22 cellular contexts compared by ENCODE assay signal in the genomic region with DNA sequence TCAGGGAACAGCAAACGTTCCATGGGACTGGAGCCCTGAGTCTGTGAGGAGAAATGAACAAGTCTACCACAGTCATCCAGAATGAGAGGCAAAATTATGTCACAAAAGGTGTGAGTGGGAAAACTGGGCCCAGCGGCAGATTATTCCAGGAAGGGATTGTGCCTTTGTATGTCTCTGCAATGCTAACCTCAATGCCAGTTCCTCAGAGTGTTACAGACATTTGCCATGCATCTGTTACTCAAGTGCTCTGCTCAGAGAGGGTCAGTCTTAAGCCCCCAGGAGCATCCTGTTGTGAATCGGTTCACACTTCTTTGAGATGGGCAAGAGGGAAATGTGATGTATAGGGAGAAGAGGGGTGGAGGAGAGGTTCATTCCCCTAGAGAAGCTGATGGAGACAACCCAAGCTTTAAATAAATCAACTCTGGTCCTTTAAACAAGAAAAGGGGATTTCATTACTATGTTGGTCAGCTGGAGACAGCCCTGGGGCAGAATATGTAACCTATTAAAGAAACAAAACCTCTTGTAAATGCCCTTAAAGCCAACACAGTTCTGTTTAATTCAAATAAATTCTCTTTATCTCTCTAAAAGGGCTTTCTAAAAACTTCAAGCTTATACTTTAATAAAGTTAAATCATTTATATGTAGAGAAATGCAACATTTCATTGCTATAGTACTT.
DNase-seq lines count a peak whose midpoint lies in the region; ATAC-seq, FAIRE-seq and TF ChIP-seq lines count a peak whose summit lies in the region.
"Had no signal": no experiment of that assay in that cellular context is flagged by ENCODE, and none has a peak within 500 bp of the region (broad histone marks: within the 10 kb centered on the region; RNA-seq: fewer than 3 reads in every experiment).

No MANE protein-coding gene starts in this region.

- no peaks in the 10 kb centered on the region; the same call in 1 of the 2 replicates for H3K36me3 ChIP-seq in GM23338 (ENCODE audit: insufficient read depth)
- H3K36me3 ChIP-seq in brain microvascular endothelial cell (replicated peaks) = no peaks in the 10 kb centered on the region
- H3K36me3 ChIP-seq: colonic mucosa, sigmoid colon, thoracic aorta had no signal

- H3K27me3 ChIP-seq in GM23338 (ENCODE audit: insufficient read depth) = no peaks in the 10 kb centered on the region
- no peaks in the 10 kb centered on the region for H3K27me3 ChIP-seq in brain microvascular endothelial cell (replicated peaks)
- H3K27me3 ChIP-seq: colonic mucosa, sigmoid colon had no signal

- H3K27ac ChIP-seq in A549 (peak overlapping the region; percentile 72 to 89), GM23338 (ENCODE audit: low read depth) (no peak overlapping the region), brain microvascular endothelial cell (peak overlapping the region; percentile 95)
- H3K27ac ChIP-seq: colonic mucosa, foreskin keratinocyte, sigmoid colon, thoracic aorta had no signal

- H3K9me3 ChIP-seq in A549 = no peaks in the 10 kb centered on the region
- H3K9me3 ChIP-seq: colonic mucosa, sigmoid colon, thoracic aorta had no signal

- no peaks in the 10 kb centered on the region for H4K20me1 ChIP-seq in GM23338 (replicated peaks; ENCODE audit: insufficient read depth)

- peaks cover 26% of the 10 kb centered on the region for H3K4me1 ChIP-seq in A549
- peaks cover 47% of the 10 kb centered on the region for H3K4me1 ChIP-seq in GM23338 (ENCODE audit: insufficient read depth)
- H3K4me1 ChIP-seq: colonic mucosa had no signal

- H3F3A ChIP-seq in GM23338 (replicated peaks; ENCODE audit: low read depth) = no peaks in the 10 kb centered on the region

- peaks cover 20% of the 10 kb centered on the region for H3K9me3 Mint-ChIP-seq in GM23338
- no peaks in the 10 kb centered on the region for H3K9me3 Mint-ChIP-seq in activated CD8-positive, alpha-beta memory T cell treated with anti-CD3 and anti-CD28 coated beads, Interleukin-2, amount 10 ng/mL, durations not matched to agents 7 days and 5 days (ENCODE audit: low read depth)
- H3K9me3 Mint-ChIP-seq: activated naive CD4-positive, alpha-beta T cell treated with anti-CD3 and anti-CD28 coated beads, Interleukin-2, amount 10 ng/mL, durations not matched to agents 7 days and 5 days; stimulated activated memory B cell treated with anti-CD40 and anti-IgM and Interleukin-4, amounts not matched to agents 10 μg/mL and 1 μg/mL and 100 μg/mL, for 72 hours had no signal

- H3K4me2 ChIP-seq in A549 = peak overlapping the region; percentile 63
- H3K4me2 ChIP-seq in GM23338 = peak overlapping the region; percentile 77; the same call in 1 of the 2 replicates

- H3K27me3 Mint-ChIP-seq in GM23338 (ENCODE audit: insufficient read depth, low read depth, poor library complexity) = peaks cover 12% of the 10 kb centered on the region
- peaks cover 11% of the 10 kb centered on the region for H3K27me3 Mint-ChIP-seq in activated CD8-positive, alpha-beta memory T cell treated with anti-CD3 and anti-CD28 coated beads, Interleukin-2, amount 10 ng/mL, durations not matched to agents 7 days and 5 days

- DNase-seq in A549 (ENCODE audit: low read depth in 1 of 2, low spot score in 1 of 2) = peak in 1 of 2 experiments; percentile 53
- DNase-seq in GM23338 (ENCODE audit: low spot score) = no peak
- no peak for DNase-seq in brain microvascular endothelial cell
- peak; percentile 45 for DNase-seq in glomerular visceral epithelial cell (ENCODE audit: extremely low spot score)
- no peak for DNase-seq in activated CD8-positive, alpha-beta memory T cell treated with anti-CD3 and anti-CD28 coated beads, Interleukin-2, amount 10 ng/mL, durations not matched to agents 7 days and 5 days
- DNase-seq in stimulated activated CD4-positive, alpha-beta T cell treated with anti-CD3 and anti-CD28 coated beads, Interleukin-4, amount 100 ng/mL, for 1 hour = no peak
- no peak for DNase-seq in G401 (ENCODE audit: low spot score)
- DNase-seq in HTR-8/SVneo (ENCODE audit: insufficient read length, low spot score) = no peak
- DNase-seq: activated CD4-positive, alpha-beta T cell treated with anti-CD3 and anti-CD28 coated beads for 1 hour; activated CD8-positive, alpha-beta memory T cell treated with anti-CD3 and anti-CD28 coated beads for 24 hours; activated naive CD4-positive, alpha-beta T cell treated with anti-CD3 and anti-CD28 coated beads, Interleukin-2, amount 10 ng/mL, durations not matched to agents 7 days and 5 days; activated T-cell treated with anti-CD3 and anti-CD28 coated beads, Interleukin-2, amount 50 U/mL, for 48 hours; colonic mucosa; NCI-H1105 treated with DMSO at 0.1 percent for 48 hours; NK-92 treated with Interleukin-12 subunit alpha and Interleukin-12 subunit beta, amount 100 ng/mL, for 24 hours; sigmoid colon had no signal

- peaks cover 47% of the 10 kb centered on the region for H3K36me3 Mint-ChIP-seq in GM23338 (ENCODE audit: low read depth)
- no peaks in the 10 kb centered on the region for H3K36me3 Mint-ChIP-seq in activated CD8-positive, alpha-beta memory T cell treated with anti-CD3 and anti-CD28 coated beads, Interleukin-2, amount 10 ng/mL, durations not matched to agents 7 days and 5 days
- H3K36me3 Mint-ChIP-seq: activated naive CD4-positive, alpha-beta T cell treated with anti-CD3 and anti-CD28 coated beads, Interleukin-2, amount 10 ng/mL, durations not matched to agents 7 days and 5 days; CD14-positive monocyte; natural killer cell treated with Interleukin-12 subunit alpha and Interleukin-12 subunit beta and Interleukin-15 and Interleukin-18, amount 100 ng/mL, for 72 hours; stimulated activated memory B cell treated with anti-CD40 and anti-IgM and Interleukin-4, amounts not matched to agents 10 μg/mL and 1 μg/mL and 100 μg/mL, for 72 hours had no signal

- peaks cover 39% of the 10 kb centered on the region for H3K4me1 Mint-ChIP-seq in GM23338
- no peaks in the 10 kb centered on the region for H3K4me1 Mint-ChIP-seq in activated CD8-positive, alpha-beta memory T cell treated with anti-CD3 and anti-CD28 coated beads, Interleukin-2, amount 10 ng/mL, durations not matched to agents 7 days and 5 days
- H3K4me1 Mint-ChIP-seq: activated naive CD4-positive, alpha-beta T cell treated with anti-CD3 and anti-CD28 coated beads, Interleukin-2, amount 10 ng/mL, durations not matched to agents 7 days and 5 days; CD14-positive monocyte; stimulated activated memory B cell treated with anti-CD40 and anti-IgM and Interleukin-4, amounts not matched to agents 10 μg/mL and 1 μg/mL and 100 μg/mL, for 72 hours had no signal

- 74% methylated on average over 3 of the region's 3 CpGs for WGBS in A549 (ENCODE audit: missing lambda C conversion rate)

- ATAC-seq in A549 = peak; percentile 53 to 71; a peak in 4 of 6 replicates
- ATAC-seq in GM23338 = no peak
- no peak for ATAC-seq in activated CD8-positive, alpha-beta memory T cell treated with anti-CD3 and anti-CD28 coated beads, Interleukin-2, amount 10 ng/mL, durations not matched to agents 7 days and 5 days
- ATAC-seq: HepG2; natural killer cell treated with Interleukin-12 subunit alpha and Interleukin-12 subunit beta and Interleukin-15 and Interleukin-18, amount 100 ng/mL, for 72 hours; stimulated activated memory B cell treated with anti-CD40 and anti-IgM and Interleukin-4, amounts not matched to agents 10 μg/mL and 1 μg/mL and 100 μg/mL, for 72 hours had no signal

- no peak overlapping the region for H3K27ac Mint-ChIP-seq in GM23338
- H3K27ac Mint-ChIP-seq in activated CD8-positive, alpha-beta memory T cell treated with anti-CD3 and anti-CD28 coated beads, Interleukin-2, amount 10 ng/mL, durations not matched to agents 7 days and 5 days = no peak overlapping the region
- H3K27ac Mint-ChIP-seq: activated naive CD4-positive, alpha-beta T cell treated with anti-CD3 and anti-CD28 coated beads, Interleukin-2, amount 10 ng/mL, durations not matched to agents 7 days and 5 days; CD14-positive monocyte; natural killer cell treated with Interleukin-12 subunit alpha and Interleukin-12 subunit beta and Interleukin-15 and Interleukin-18, amount 100 ng/mL, for 72 hours; stimulated activated memory B cell treated with anti-CD40 and anti-IgM and Interleukin-4, amounts not matched to agents 10 μg/mL and 1 μg/mL and 100 μg/mL, for 72 hours had no signal

- TF ChIP-seq POLR2A in A549 (IDR thresholded peaks at IDR 0.05; ENCODE audit: low read length) = no peak

- no peak for FAIRE-seq in A549 (lab: Jason Lieb, UNC)
- FAIRE-seq in HTR-8/SVneo (lab: Jason Lieb, UNC) = no peak
- FAIRE-seq: HepG2 had no signal

- TF ChIP-seq RAD21 in A549 (conservative IDR thresholded peaks at IDR 0.05 in 1 of 2, IDR thresholded peaks at IDR 0.05 in 1 of 2) = no peak

- CTCF ChIA-PET in A549 (lab: Yijun Ruan, JAX) = no interaction called here
- CTCF ChIA-PET in activated CD8-positive, alpha-beta memory T cell treated with anti-CD3 and anti-CD28 coated beads, Interleukin-2, amount 10 ng/mL, durations not matched to agents 7 days and 5 days (lab: Charles Lee) = no interaction called here

- POLR2A ChIA-PET in A549 (lab: Yijun Ruan, JAX) = interaction anchor here (1.6 kb wide), 1 partner anchor 75 kb away, joined by 4 read pairs; no protein-coding TSS in a partner anchor

- TF ChIP-seq EP300 in A549 (IDR thresholded peaks at IDR 0.05) = no peak

- peaks cover 12% of the 10 kb centered on the region for H3K79me2 ChIP-seq in GM23338 (replicated peaks; ENCODE audit: insufficient read depth)

- peaks cover 3% of the 10 kb centered on the region; the same call in 1 of the 2 replicates for H3K9me2 ChIP-seq in GM23338 (ENCODE audit: insufficient read depth)

- H2AFZ ChIP-seq in GM23338 = no peak overlapping the region

- in situ Hi-C loops in brain microvascular endothelial cell (cut with HindIII; ENCODE audit: low pct_ligation_motif_present, low sequenced_read_pairs) (no loop called here), G401 (cut with HindIII; ENCODE audit: low sequenced_read_pairs) (no loop called here)

- no peak overlapping the region for H3K4me3 Mint-ChIP-seq in GM23338
- H3K4me3 Mint-ChIP-seq in activated CD8-positive, alpha-beta memory T cell treated with anti-CD3 and anti-CD28 coated beads, Interleukin-2, amount 10 ng/mL, durations not matched to agents 7 days and 5 days = no peak overlapping the region
- H3K4me3 Mint-ChIP-seq: activated naive CD4-positive, alpha-beta T cell treated with anti-CD3 and anti-CD28 coated beads, Interleukin-2, amount 10 ng/mL, durations not matched to agents 7 days and 5 days; CD14-positive monocyte; natural killer cell treated with Interleukin-12 subunit alpha and Interleukin-12 subunit beta and Interleukin-15 and Interleukin-18, amount 100 ng/mL, for 72 hours; stimulated activated memory B cell treated with anti-CD40 and anti-IgM and Interleukin-4, amounts not matched to agents 10 μg/mL and 1 μg/mL and 100 μg/mL, for 72 hours had no signal

- TF ChIP-seq CTCF in A549 (IDR thresholded peaks at IDR 0.05) (no peak), GM23338 (conservative IDR thresholded peaks at IDR 0.05; ENCODE audit: low read depth in 2 of 2) (no peak), brain microvascular endothelial cell (IDR thresholded peaks at IDR 0.05; ENCODE audit: low read depth, low read length, missing control alignments) (no peak)

- H3K4me3 ChIP-seq in A549 (no peak overlapping the region), GM23338 (no peak overlapping the region), brain microvascular endothelial cell (ENCODE audit: low read depth, low read length) (no peak overlapping the region)
- H3K4me3 ChIP-seq: colonic mucosa, sigmoid colon, thoracic aorta had no signal

TF ChIP-seq in A549, 52 proteins besides CTCF, POLR2A, EP300 and RAD21 (continues in another document):
- TF ChIP-seq SREBF2 (IDR thresholded peaks at IDR 0.05) = no peak

Comparison
In these comparisons a context has a peak if more than half of its experiments do, and no peak if none do; other contexts are left out.
1. ATAC-seq: peak in A549 (2 of 2); none in GM23338 (single experiment) and activated CD8-positive, alpha-beta memory T cell treated with anti-CD3 and anti-CD28 coated beads, Interleukin-2, amount 10 ng/mL, durations not matched to agents 7 days and 5 days (single experiment).